25 cellular contexts compared by ENCODE assay signal in genomic region chr1:100302756-100303155, GRCh38.
"Had no signal": no experiment of that assay in that cellular context is flagged by ENCODE, and none has a peak within 500 bp of the region (broad histone marks: within the 10 kb centered on the region; RNA-seq: fewer than 3 reads in every experiment).

No MANE protein-coding gene starts in this region.

- H3K9me3 ChIP-seq: heart right ventricle, left lung, mucosa of descending colon, neutrophil, pancreas, right lobe of liver, thoracic aorta, tibial nerve, upper lobe of left lung, uterus had no signal

- H3K27me3 ChIP-seq: dorsolateral prefrontal cortex, foreskin keratinocyte, heart right ventricle, left lung, neutrophil, pancreas, right lobe of liver, tibial nerve, upper lobe of left lung, uterus had no signal

- ATAC-seq: esophagus mucosa; foreskin keratinocyte; heart right ventricle; left cardiac atrium; left lung; mucosa of descending colon; natural killer cell treated with Interleukin-12 subunit alpha and Interleukin-12 subunit beta and Interleukin-15 and Interleukin-18, amount 100 ng/mL, for 72 hours; pancreas; right lobe of liver; stimulated activated naive B cell treated with anti-CD40 and anti-IgM and Interleukin-4, amounts not matched to agents 10 μg/mL and 1 μg/mL and 100 μg/mL, for 72 hours had no signal

- DNase-seq: dorsolateral prefrontal cortex; effector CD4-positive, alpha-beta T cell; foreskin keratinocyte; glutamatergic neuron; heart right ventricle; hippocampal formation; left cardiac atrium; left lung; mesenchymal stem cell; mucosa of descending colon; naive B cell; pancreas; right lobe of liver; small intestine; stimulated activated CD4-positive, alpha-beta T cell treated with anti-CD3 and anti-CD28 coated beads, Interleukin-15, amount 100 ng/mL, for 24 hours; stimulated activated CD4-positive, alpha-beta T cell treated with anti-CD3 and anti-CD28 coated beads, Interleukin-2, amount 100 ng/mL, for 48 hours; stimulated activated naive B cell treated with anti-CD40 and anti-IgM and Interleukin-4, amounts not matched to agents 10 μg/mL and 1 μg/mL and 100 μg/mL, for 72 hours; upper lobe of left lung; uterus had no signal

- H3K4me1 ChIP-seq: foreskin keratinocyte, heart right ventricle, left lung, pancreas, right lobe of liver, tibial nerve, upper lobe of left lung, uterus had no signal

- H3K4me3 ChIP-seq: dorsolateral prefrontal cortex, heart right ventricle, left lung, mucosa of descending colon, pancreas, right lobe of liver, thoracic aorta, tibial nerve, upper lobe of left lung, uterus had no signal

- H3K27ac ChIP-seq: dorsolateral prefrontal cortex, epithelial cell of prostate, foreskin keratinocyte, heart right ventricle, left lung, neutrophil, pancreas, right lobe of liver, thoracic aorta, tibial nerve, upper lobe of left lung, uterus had no signal

- H3K36me3 ChIP-seq: heart right ventricle, left lung, neutrophil, pancreas, right lobe of liver, thoracic aorta, tibial nerve, upper lobe of left lung, uterus had no signal
